Comparison of ENCODE assay signal across 28 cellular contexts in the genomic region with DNA sequence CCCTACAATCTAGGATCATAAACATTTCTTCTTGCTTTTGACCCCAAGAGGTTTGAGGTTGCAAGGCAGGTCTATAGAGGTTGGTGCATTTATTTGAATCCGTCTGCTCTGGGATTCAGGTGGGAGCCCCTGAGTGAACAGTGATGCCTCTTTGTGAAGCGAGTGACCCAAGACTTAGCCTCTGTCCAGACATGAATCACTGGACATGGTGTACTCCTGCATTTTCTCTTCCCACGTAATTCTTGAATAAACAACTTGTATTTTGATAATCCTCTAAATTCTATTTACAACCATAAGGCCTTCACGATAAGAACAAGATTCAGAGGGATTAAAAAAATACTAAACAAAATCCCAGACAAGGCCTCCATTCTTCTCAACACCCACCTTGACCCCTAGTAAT.
"Had no signal": no experiment of that assay in that cellular context is flagged by ENCODE, and none has a peak within 500 bp of the region (broad histone marks: within the 10 kb centered on the region; RNA-seq: fewer than 3 reads in every experiment).

No MANE protein-coding gene starts in this region.

- ATAC-seq: foreskin keratinocyte; stimulated activated memory B cell treated with anti-CD40 and anti-IgM and Interleukin-4, amounts not matched to agents 10 μg/mL and 1 μg/mL and 100 μg/mL, for 72 hours; stimulated activated naive CD8-positive, alpha-beta T cell treated with anti-CD3 and anti-CD28 coated beads, Interleukin-15, amount 100 ng/mL, for 72 hours had no signal

- H3K27me3 ChIP-seq: brain microvascular endothelial cell, sigmoid colon, upper lobe of left lung, vagina had no signal

- DNase-seq: activated CD4-positive, alpha-beta memory T cell treated with anti-CD3 and anti-CD28 coated beads for 36 hours; activated CD4-positive, alpha-beta T cell treated with anti-CD3 and anti-CD28 coated beads, Interleukin-2, amount 10 ng/mL, durations not matched to agents 24 days and 14 days; activated CD4-positive, CD25-positive, alpha-beta regulatory T cell treated with anti-CD3 and anti-CD28 coated beads, Interleukin-2, amount 50 U/mL, for 72 hours; activated CD8-positive, alpha-beta memory T cell treated with anti-CD3 and anti-CD28 coated beads, Interleukin-2, amount 50 U/mL, for 4 hours; activated gamma-delta T cell; activated naive CD4-positive, alpha-beta T cell treated with anti-CD3 and anti-CD28 coated beads, Interleukin-2, amount 10 ng/mL, durations not matched to agents 7 days and 5 days; activated naive CD8-positive, alpha-beta T cell treated with anti-CD3 and anti-CD28 coated beads, Interleukin-2, amount 10 ng/mL, durations not matched to agents 7 days and 5 days; activated T-cell treated with anti-CD3 and anti-CD28 coated beads, Interleukin-2, amount 50 U/mL, for 1 hour; amniotic stem cell; brain microvascular endothelial cell; foreskin keratinocyte; islet precursor cell; left ventricle myocardium inferior; mesendoderm; sigmoid colon; stimulated activated CD4-positive, alpha-beta T cell treated with anti-CD3 and anti-CD28 coated beads, Interleukin-1b, Interleukin-23, amount 100 ng/mL, for 48 hours; stimulated activated CD4-positive, alpha-beta T cell treated with anti-CD3 and anti-CD28 coated beads, Interleukin-4, amount 100 ng/mL, for 4 hours; stimulated activated CD8-positive, alpha-beta memory T cell treated with anti-CD3 and anti-CD28 coated beads, Interleukin-4, amount 100 ng/mL, for 48 hours; stimulated activated naive CD8-positive, alpha-beta T cell treated with anti-CD3 and anti-CD28 coated beads, Interleukin-15, amount 100 ng/mL, for 72 hours; substantia nigra; T-helper 1 cell; upper lobe of left lung; WERI-Rb-1 had no signal

- H3K27ac Mint-ChIP-seq: activated CD4-positive, alpha-beta memory T cell treated with anti-CD3 and anti-CD28 coated beads for 36 hours; activated CD4-positive, alpha-beta T cell treated with anti-CD3 and anti-CD28 coated beads, Interleukin-2, amount 10 ng/mL, durations not matched to agents 24 days and 14 days; activated naive CD4-positive, alpha-beta T cell treated with anti-CD3 and anti-CD28 coated beads, Interleukin-2, amount 10 ng/mL, durations not matched to agents 7 days and 5 days; activated naive CD8-positive, alpha-beta T cell treated with anti-CD3 and anti-CD28 coated beads, Interleukin-2, amount 10 ng/mL, durations not matched to agents 7 days and 5 days; nephron; stimulated activated memory B cell treated with anti-CD40 and anti-IgM and Interleukin-4, amounts not matched to agents 10 μg/mL and 1 μg/mL and 100 μg/mL, for 72 hours had no signal

- H3K36me3 ChIP-seq: brain microvascular endothelial cell, left ventricle myocardium inferior, sigmoid colon, upper lobe of left lung, vagina, WERI-Rb-1 had no signal

- H3K4me3 ChIP-seq: left ventricle myocardium inferior, lung, sigmoid colon, smooth muscle cell, upper lobe of left lung, vagina had no signal

- H3K4me1 ChIP-seq: foreskin keratinocyte had no signal

- H3K27me3 Mint-ChIP-seq: activated CD4-positive, alpha-beta memory T cell treated with anti-CD3 and anti-CD28 coated beads for 36 hours; activated naive CD4-positive, alpha-beta T cell treated with anti-CD3 and anti-CD28 coated beads, Interleukin-2, amount 10 ng/mL, durations not matched to agents 7 days and 5 days; activated naive CD8-positive, alpha-beta T cell treated with anti-CD3 and anti-CD28 coated beads, Interleukin-2, amount 10 ng/mL, durations not matched to agents 7 days and 5 days; stimulated activated naive CD8-positive, alpha-beta T cell treated with anti-CD3 and anti-CD28 coated beads, Interleukin-15, amount 100 ng/mL, for 72 hours had no signal

- H3K36me3 Mint-ChIP-seq: activated CD4-positive, alpha-beta memory T cell treated with anti-CD3 and anti-CD28 coated beads for 36 hours; activated naive CD4-positive, alpha-beta T cell treated with anti-CD3 and anti-CD28 coated beads, Interleukin-2, amount 10 ng/mL, durations not matched to agents 7 days and 5 days; stimulated activated memory B cell treated with anti-CD40 and anti-IgM and Interleukin-4, amounts not matched to agents 10 μg/mL and 1 μg/mL and 100 μg/mL, for 72 hours had no signal

- H3K9me3 ChIP-seq: left ventricle myocardium inferior, sigmoid colon, upper lobe of left lung, vagina had no signal

- H3K4me3 Mint-ChIP-seq: activated CD4-positive, alpha-beta memory T cell treated with anti-CD3 and anti-CD28 coated beads for 36 hours; activated CD4-positive, alpha-beta T cell treated with anti-CD3 and anti-CD28 coated beads, Interleukin-2, amount 10 ng/mL, durations not matched to agents 24 days and 14 days; activated naive CD4-positive, alpha-beta T cell treated with anti-CD3 and anti-CD28 coated beads, Interleukin-2, amount 10 ng/mL, durations not matched to agents 7 days and 5 days; activated naive CD8-positive, alpha-beta T cell treated with anti-CD3 and anti-CD28 coated beads, Interleukin-2, amount 10 ng/mL, durations not matched to agents 7 days and 5 days; nephron; stimulated activated memory B cell treated with anti-CD40 and anti-IgM and Interleukin-4, amounts not matched to agents 10 μg/mL and 1 μg/mL and 100 μg/mL, for 72 hours; stimulated activated naive CD8-positive, alpha-beta T cell treated with anti-CD3 and anti-CD28 coated beads, Interleukin-15, amount 100 ng/mL, for 72 hours had no signal

- H3K27ac ChIP-seq: brain microvascular endothelial cell, foreskin keratinocyte, left ventricle myocardium inferior, upper lobe of left lung, vagina, WERI-Rb-1 had no signal

- H3K9me3 Mint-ChIP-seq: activated CD4-positive, alpha-beta memory T cell treated with anti-CD3 and anti-CD28 coated beads for 36 hours; activated CD4-positive, alpha-beta T cell treated with anti-CD3 and anti-CD28 coated beads, Interleukin-2, amount 10 ng/mL, durations not matched to agents 24 days and 14 days; activated naive CD4-positive, alpha-beta T cell treated with anti-CD3 and anti-CD28 coated beads, Interleukin-2, amount 10 ng/mL, durations not matched to agents 7 days and 5 days; activated naive CD8-positive, alpha-beta T cell treated with anti-CD3 and anti-CD28 coated beads, Interleukin-2, amount 10 ng/mL, durations not matched to agents 7 days and 5 days; nephron; stimulated activated memory B cell treated with anti-CD40 and anti-IgM and Interleukin-4, amounts not matched to agents 10 μg/mL and 1 μg/mL and 100 μg/mL, for 72 hours; stimulated activated naive CD8-positive, alpha-beta T cell treated with anti-CD3 and anti-CD28 coated beads, Interleukin-15, amount 100 ng/mL, for 72 hours had no signal
